Comparison of ENCODE assay signal across 22 cellular contexts in the genomic region with DNA sequence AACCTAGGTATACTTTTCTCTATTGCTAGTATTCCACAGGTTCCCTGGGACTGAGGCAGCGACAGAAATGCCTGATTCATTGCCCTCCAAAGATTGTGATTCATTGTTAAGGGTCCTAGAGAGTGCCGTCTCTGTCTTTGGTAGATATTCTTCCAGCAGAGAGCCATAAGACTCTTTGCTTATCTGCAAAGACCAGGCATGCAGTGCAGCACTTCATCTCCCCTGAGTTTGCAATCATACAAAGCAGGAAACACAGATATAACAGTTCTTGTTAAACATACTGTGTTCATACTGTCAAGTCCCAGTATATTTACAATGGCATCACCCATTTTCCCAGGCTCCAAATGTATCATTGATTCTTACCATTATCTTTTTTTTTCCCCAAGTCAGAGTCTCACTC. TPM values are rescaled to one million over a fixed set of nuclear protein-coding genes. Genes with fewer than 3 reads are reported as not detected.
"Had no signal": no experiment of that assay in that cellular context is flagged by ENCODE, and none has a peak within 500 bp of the region (broad histone marks: within the 10 kb centered on the region; RNA-seq: fewer than 3 reads in every experiment).

No MANE protein-coding gene starts in this region.

- DNase-seq: KBM-7, NCI-H1092, NCI-H1105 treated with DMSO at 0.1 percent for 48 hours, NCI-H1436, NCI-H187, NCI-H2029, NCI-H2081 treated with DMSO at 0.1 percent for 48 hours, NCI-H2171, NCI-H226, NCI-H446, NCI-H510A, NCI-H524 treated with DMSO at 0.1 percent for 48 hours, NCI-H69, NCI-H774, PC-9, Peyer's patch, SHP77 treated with DMSO at 0.1 percent for 48 hours, SJCRH30 had no signal

- H3K9me3 Mint-ChIP-seq: IgD-negative memory B cell had no signal

- H3K27me3 Mint-ChIP-seq: IgD-negative memory B cell had no signal

- ATAC-seq: Right ventricle myocardium inferior, SK-N-SH treated with all-trans-retinoic acid at 6 μM for 48 hours had no signal

- H3K4me1 Mint-ChIP-seq: IgD-negative memory B cell had no signal

- H3K4me3 Mint-ChIP-seq: IgD-negative memory B cell had no signal

RNA-seq across cellular contexts. Expression of gene KLF8, which starts 47.7 kb away (rescaled TPM):
- total RNA-seq: HT1080, SJCRH30 had no signal
